In the genomic region with DNA sequence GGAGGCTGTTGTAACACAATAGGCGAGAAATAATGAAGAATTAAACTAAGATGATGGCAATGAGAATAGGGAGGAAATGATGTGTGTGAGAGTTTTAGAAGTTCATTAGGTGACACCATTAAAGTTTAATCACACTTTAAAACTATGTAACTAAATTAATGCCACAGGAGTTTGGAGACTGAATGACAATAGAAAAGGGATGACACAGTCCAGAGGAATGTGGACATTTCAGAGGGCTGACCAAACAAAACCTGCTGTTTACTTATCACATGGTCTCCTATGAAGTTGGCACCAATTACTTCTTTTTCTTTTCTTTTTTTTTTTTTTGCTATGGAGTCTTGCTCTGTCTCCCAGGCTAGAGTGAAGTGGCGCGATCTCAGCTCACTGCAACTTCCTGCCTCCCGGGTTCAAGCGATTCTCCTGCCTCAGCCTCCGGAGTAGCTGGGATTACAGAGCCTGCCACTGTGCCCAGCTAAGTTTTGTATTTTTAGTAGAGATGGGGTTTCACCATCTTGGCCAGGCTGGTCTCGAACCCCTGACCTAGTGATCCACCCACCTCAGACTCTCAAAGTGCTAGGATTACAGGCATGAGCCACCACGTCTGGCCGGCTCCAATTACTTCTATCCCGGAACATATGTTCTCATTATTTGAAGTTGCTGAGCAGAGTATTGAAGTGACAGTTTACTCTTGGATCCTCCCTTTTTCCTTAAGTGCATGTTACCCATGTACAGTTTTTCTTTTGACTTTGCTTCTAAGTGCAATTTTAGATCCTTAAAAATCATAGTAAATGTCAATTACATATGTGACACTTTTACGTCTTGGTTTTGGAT, we compare ENCODE assay signal across 9 cellular contexts. TPM values are rescaled to one million over a fixed set of nuclear protein-coding genes. Genes with fewer than 3 reads are reported as not detected.
DNase-seq lines count a peak whose midpoint lies in the region; ATAC-seq and TF ChIP-seq lines count a peak whose summit lies in the region.
"Had no signal": no experiment of that assay in that cellular context is flagged by ENCODE, and none has a peak within 500 bp of the region (broad histone marks: within the 10 kb centered on the region; RNA-seq: fewer than 3 reads in every experiment).

No MANE protein-coding gene starts in this region.

- H3K79me2 ChIP-seq in mesendoderm (ENCODE audit: control insufficient read depth, insufficient read depth, low read length): peaks cover 59% of the 10 kb centered on the region

- 100% methylated on average over 1 of the region's 11 CpGs for WGBS in mesendoderm (ENCODE audit: extremely low coverage, insufficient coverage, low lambda C conversion rate)
- WGBS in right cardiac atrium: 92% methylated on average over 11 of the region's 11 CpGs

- DNase-seq in AG20443 (ENCODE audit: low spot score) (peak; percentile 46), LoVo (ENCODE audit: low spot score) (peak; percentile 52), breast epithelium (ENCODE audit: low spot score in 2 of 2) (peak in 1 of 2 donors; percentile 21), mesendoderm (peak; percentile 51), NCI-H345 (lab: John Stamatoyannopoulos, UW) (no peak), left ventricle myocardium superior (no peak), right cardiac atrium (no peak)
- no peak for DNase-seq in stimulated activated CD4-positive, alpha-beta T cell treated with anti-CD3 and anti-CD28 coated beads, Interleukin-12 subunit alpha, Interleukin-12 subunit beta, amount 100 ng/mL, for 4 hours
- DNase-seq: erythroblast had no signal

- H3K4ac ChIP-seq in mesendoderm (ENCODE audit: low read depth, low read length): no peak overlapping the region

- H2AK5ac ChIP-seq in mesendoderm (ENCODE audit: low read length): no peak overlapping the region

- no peaks in the 10 kb centered on the region for H3K9me3 ChIP-seq in breast epithelium
- H3K9me3 ChIP-seq in right cardiac atrium (ENCODE audit: control insufficient read depth, low read length): no peaks in the 10 kb centered on the region

- no peak overlapping the region for H4K5ac ChIP-seq in mesendoderm (ENCODE audit: low read length)

- H2BK120ac ChIP-seq in mesendoderm (ENCODE audit: low read depth, low read length): no peak overlapping the region

- no peak for TF ChIP-seq CTCF in breast epithelium (IDR thresholded peaks at IDR 0.05)

- no peak overlapping the region for H4K8ac ChIP-seq in mesendoderm (ENCODE audit: low read depth, low read length)

- H2BK15ac ChIP-seq in mesendoderm (replicated peaks; ENCODE audit: low read depth): no peak overlapping the region

- peaks cover 13% of the 10 kb centered on the region for H3K79me1 ChIP-seq in mesendoderm (ENCODE audit: low read length)

- H3K23ac ChIP-seq in mesendoderm (ENCODE audit: low read length): no peak overlapping the region

- no peak overlapping the region for H3K4me2 ChIP-seq in mesendoderm (ENCODE audit: low read length)

- intact Hi-C loops in breast epithelium (cut with DNase I; ENCODE audit: low total_unique reads): no loop called here
- intact Hi-C loops in left ventricle myocardium superior (cut with micrococcal nuclease): no loop called here
- intact Hi-C loops in right cardiac atrium (cut with DNase I): loop anchor here in 1 of 4 donors (10.0 kb wide), 1 partner anchor 132 kb away; the partner anchor contains the start of gene NFE2L2

- H3K56ac ChIP-seq in mesendoderm (ENCODE audit: low read length): no peak overlapping the region

- H3K36me3 ChIP-seq in breast epithelium: no peaks in the 10 kb centered on the region
- H3K36me3 ChIP-seq in mesendoderm (ENCODE audit: control insufficient read depth, insufficient read depth, low read length): no peaks in the 10 kb centered on the region

- TF ChIP-seq POLR2A in breast epithelium (IDR thresholded peaks at IDR 0.05): no peak

- H3K9ac ChIP-seq in mesendoderm (ENCODE audit: low read length): no peak overlapping the region

- H3K18ac ChIP-seq in mesendoderm (ENCODE audit: low read length): no peak overlapping the region

- H3K4me3 ChIP-seq in breast epithelium (no peak overlapping the region), mesendoderm (ENCODE audit: low read length) (no peak overlapping the region), right cardiac atrium (ENCODE audit: low read length) (no peak overlapping the region)

- ATAC-seq in left ventricle myocardium superior (no peak), right cardiac atrium (no peak)

- H3K27me3 ChIP-seq in breast epithelium (no peaks in the 10 kb centered on the region), mesendoderm (ENCODE audit: insufficient read depth, low read length, poor library complexity) (no peaks in the 10 kb centered on the region), right cardiac atrium (ENCODE audit: control insufficient read depth, insufficient read depth) (no peaks in the 10 kb centered on the region)

- H3K4me1 ChIP-seq in breast epithelium: no peaks in the 10 kb centered on the region
- H3K4me1 ChIP-seq in mesendoderm (ENCODE audit: control insufficient read depth, low read depth, low read length): peaks cover 9% of the 10 kb centered on the region
- peaks cover 2% of the 10 kb centered on the region for H3K4me1 ChIP-seq in right cardiac atrium (ENCODE audit: control insufficient read depth, insufficient read depth, low read length)

- H3K27ac ChIP-seq in breast epithelium (peak overlapping the region; percentile 74 to 78), mesendoderm (ENCODE audit: low read depth, low read length) (no peak overlapping the region), right cardiac atrium (ENCODE audit: low read length) (no peak overlapping the region)

- H2BK5ac ChIP-seq in mesendoderm (ENCODE audit: low read length): no peak overlapping the region

RNA-seq across cellular contexts. Expression of gene AGPS, which starts 4.3 kb away (rescaled TPM):
- total RNA-seq in breast epithelium (10 to 100 TPM; 28.2 to 30.6 (median 28.5) TPM), left ventricle myocardium superior (33.4 TPM), right cardiac atrium (10 to 100 TPM; 19.0 to 26.0 (median 24.6) TPM)
- polyA plus RNA-seq in mesendoderm (2013, experiment 1 of 2): 41.4 TPM
- 40.2 TPM for polyA plus RNA-seq in mesendoderm (2013, experiment 2 of 2)
- 4.7 TPM for polyA plus RNA-seq in right cardiac atrium

Comparison
In these comparisons a context has a peak if more than half of its experiments do, and no peak if none do; other contexts are left out.
1. DNase-seq: peak in AG20443 (single experiment), LoVo (single experiment) and mesendoderm (single experiment); none in NCI-H345 (single experiment), stimulated activated CD4-positive, alpha-beta T cell treated with anti-CD3 and anti-CD28 coated beads, Interleukin-12 subunit alpha, Interleukin-12 subunit beta, amount 100 ng/mL, for 4 hours (single experiment), left ventricle myocardium superior (single experiment) and right cardiac atrium (0 of 3).
2. H3K27ac ChIP-seq: peak in breast epithelium (2 of 2); none in mesendoderm (single experiment) and right cardiac atrium (single experiment).